In genomic region chr6:138772596-138773176, GRCh38 we compare ENCODE assay signal across 8 cellular contexts. TPM values are rescaled to one million over a fixed set of nuclear protein-coding genes. Genes with fewer than 3 reads are reported as not detected.
DNase-seq lines count a peak whose midpoint lies in the region; ATAC-seq, FAIRE-seq and TF ChIP-seq lines count a peak whose summit lies in the region.

No MANE protein-coding gene starts in this region.

- H4K20me1 ChIP-seq in HepG2 (ENCODE audit: insufficient read depth, low read length) = no peaks in the 10 kb centered on the region

- H3K9ac ChIP-seq in HepG2 (ENCODE audit: insufficient read depth, low read depth, low read length) = peak overlapping the region; percentile 90

- H2AFZ ChIP-seq in HepG2 (ENCODE audit: low read length) = peak overlapping the region; percentile 93

- no peak for TF ChIP-seq POLR2A in HepG2 (IDR thresholded peaks at IDR 0.05; ENCODE audit: insufficient read depth in 1 of 2, low read depth in 2 of 2, low read length in 2 of 2)

- peak; percentile 2 for ATAC-seq in HG03095 (IDR thresholded peaks at IDR 0.05; ENCODE audit: unreplicated experiment)
- peak; percentile 19 for ATAC-seq in HepG2
- no peak for ATAC-seq in HG02852 (IDR thresholded peaks at IDR 0.05; ENCODE audit: unreplicated experiment)

- no peaks in the 10 kb centered on the region for H3K36me3 ChIP-seq in CD8-positive, alpha-beta memory T cell (ENCODE audit: insufficient read depth, low read length)
- H3K36me3 ChIP-seq in HepG2 (replicated peaks in 1 of 2; ENCODE audit: control insufficient read depth in 1 of 2, insufficient read depth in 2 of 2, low read length in 2 of 2) = peaks cover 0 to 6% of the 10 kb centered on the region in 2 experiments; a peak in 1 of 5 replicates
- peaks cover 3% of the 10 kb centered on the region for H3K36me3 ChIP-seq in urinary bladder (ENCODE audit: insufficient read depth)

- FAIRE-seq in HepG2 (lab: Jason Lieb, UNC) = no peak

- WGBS in HepG2 (ENCODE audit: low lambda C conversion rate) = 17% methylated on average over 8 of the region's 8 CpGs
- WGBS in urinary bladder = 16% methylated on average over 8 of the region's 8 CpGs

- H3K4me3 ChIP-seq in CD8-positive, alpha-beta memory T cell (ENCODE audit: low read length) = peak overlapping the region; percentile 99
- H3K4me3 ChIP-seq in HepG2 (replicated peaks in 1 of 3; ENCODE audit: insufficient read depth in 1 of 3, low read depth in 2 of 3, low read length in 3 of 3) (peak overlapping the region; percentile 71 to 97 (median 81)), urinary bladder (ENCODE audit: low read depth, low read length) (peak overlapping the region; percentile 33)

- H3K27me3 Mint-ChIP-seq in CD8-positive, alpha-beta memory T cell = peaks cover 0 to 3% of the 10 kb centered on the region in 2 donors
- H3K27me3 Mint-ChIP-seq in activated naive CD8-positive, alpha-beta T cell = no peaks in the 10 kb centered on the region

- peak overlapping the region; percentile 95 to 100 (median 100) for H3K27ac Mint-ChIP-seq in CD8-positive, alpha-beta memory T cell
- H3K27ac Mint-ChIP-seq in activated naive CD8-positive, alpha-beta T cell = peak overlapping the region; percentile 99

- peaks cover 13% of the 10 kb centered on the region for H3K4me1 ChIP-seq in CD8-positive, alpha-beta memory T cell (ENCODE audit: insufficient read depth, low read length)
- H3K4me1 ChIP-seq in HepG2 (ENCODE audit: insufficient read depth, low read length) = peaks cover 30% of the 10 kb centered on the region
- H3K4me1 ChIP-seq in urinary bladder (ENCODE audit: insufficient read depth) = no peaks in the 10 kb centered on the region

- TF ChIP-seq RAD21 in HepG2 (CRISPR knock-in tag; IDR thresholded peaks at IDR 0.05) = no peak

- no peak for DNase-seq in CD8-positive, alpha-beta memory T cell
- DNase-seq in HepG2 (ENCODE audit: low spot score) (no peak), NCI-H345 treated with DMSO at 0.1 percent for 48 hours (lab: John Stamatoyannopoulos, UW; ENCODE audit: unreplicated experiment) (no peak), NCI-H774 (lab: John Stamatoyannopoulos, UW) (no peak)

- H3K27me3 ChIP-seq in CD8-positive, alpha-beta memory T cell (ENCODE audit: insufficient read depth, low read length, poor library complexity, severe bottlenecking) = no peaks in the 10 kb centered on the region
- H3K27me3 ChIP-seq in HepG2 (ENCODE audit: control insufficient read depth in 1 of 2, insufficient read depth in 2 of 2, low read length in 2 of 2) = no peaks in the 10 kb centered on the region; a peak in 1 of 5 replicates

- POLR2A ChIA-PET in CD8-positive, alpha-beta memory T cell (lab: Charles Lee) = interaction anchor here (0.7 to 1.7 kb wide), 3 partner anchors 15 to 602 kb away, joined by 3 to 10 read pairs (median 4); partner anchors contain the start of gene CITED2
- POLR2A ChIA-PET in HepG2 (lab: Yijun Ruan, JAX) = interaction anchor here (0.9 to 1.5 kb wide), 6 partner anchors 11 to 603 kb away, joined by 3 to 6 read pairs (median 4); no protein-coding TSS in a partner anchor

- no peaks in the 10 kb centered on the region for H3K9me3 Mint-ChIP-seq in CD8-positive, alpha-beta memory T cell
- H3K9me3 Mint-ChIP-seq in activated naive CD8-positive, alpha-beta T cell (ENCODE audit: low read depth) = no peaks in the 10 kb centered on the region

- BruUV-seq in HepG2 (replicated peaks; lab: Mats Ljungman, UMichigan) = no TSS peak

- peak overlapping the region; percentile 95 to 100 (median 99) for H3K4me3 Mint-ChIP-seq in CD8-positive, alpha-beta memory T cell
- H3K4me3 Mint-ChIP-seq in activated naive CD8-positive, alpha-beta T cell = peak overlapping the region; percentile 99

- in situ Hi-C loops in HepG2 (cut with HindIII; ENCODE audit: extremely low pct_ligation_motif_present, low pct_unique_long_range_greater_than_20kb) = no loop called here

- peaks cover 28 to 39% (median 38%) of the 10 kb centered on the region in 3 donors for H3K4me1 Mint-ChIP-seq in CD8-positive, alpha-beta memory T cell
- peaks cover 28% of the 10 kb centered on the region for H3K4me1 Mint-ChIP-seq in activated naive CD8-positive, alpha-beta T cell (ENCODE audit: low read depth)

- no peaks in the 10 kb centered on the region for H3K9me3 ChIP-seq in CD8-positive, alpha-beta memory T cell (ENCODE audit: low read length)
- no peaks in the 10 kb centered on the region for H3K9me3 ChIP-seq in HepG2 (ENCODE audit: low read length)

- intact Hi-C loops in HepG2 (cut with micrococcal nuclease; ENCODE audit: unreplicated experiment) = loop anchor here (1.0 to 5.0 kb wide), 2 partner anchors 216 to 350 kb away; partner anchors contain the start of gene REPS1

- peak overlapping the region; percentile 90 for H3K4me2 ChIP-seq in HepG2 (ENCODE audit: low read depth, low read length)

- H3K79me2 ChIP-seq in HepG2 (ENCODE audit: insufficient read depth, low read length) = peaks cover 3% of the 10 kb centered on the region

- peak overlapping the region; percentile 97 for H3K27ac ChIP-seq in CD8-positive, alpha-beta memory T cell (ENCODE audit: low read depth, low read length)
- H3K27ac ChIP-seq in HepG2 (ENCODE audit: extremely low read length, insufficient read depth, low read length) (peak overlapping the region; percentile 93), urinary bladder (ENCODE audit: low read depth) (no peak overlapping the region)

- H3K36me3 Mint-ChIP-seq in CD8-positive, alpha-beta memory T cell = peaks cover 0 to 25% (median 6%) of the 10 kb centered on the region in 3 donors
- peaks cover 2% of the 10 kb centered on the region for H3K36me3 Mint-ChIP-seq in activated naive CD8-positive, alpha-beta T cell

- no peak for TF ChIP-seq CTCF in HepG2 (CRISPR knock-in tag; IDR thresholded peaks at IDR 0.05)

- CTCF ChIA-PET in CD8-positive, alpha-beta memory T cell (lab: Charles Lee) = interaction anchor here (0.6 kb wide), 1 partner anchor 616 kb away, joined by 3 read pairs; no protein-coding TSS in a partner anchor
- CTCF ChIA-PET in HepG2 (lab: Yijun Ruan, JAX; ENCODE audit: low intra/inter-chr PET ratio, low total read pairs) = no interaction called here

- TF ChIP-seq EP300 in HepG2 (IDR thresholded peaks at IDR 0.05; ENCODE audit: low read depth in 2 of 2, low read length in 2 of 2) = no peak
- TF ChIP-seq EP300 in HepG2 (CRISPR knock-in tag; IDR thresholded peaks at IDR 0.05; ENCODE audit: borderline replicate concordance) = no peak

RNA-seq across cellular contexts. Expression of gene CCDC28A, which starts 0.9 kb away (rescaled TPM):
- 10 to 100 TPM; 15.1 to 16.1 TPM for total RNA-seq in CD8-positive, alpha-beta memory T cell
- polyA plus RNA-seq in CD8-positive, alpha-beta memory T cell = 52.4 TPM
- total RNA-seq in HepG2 (2016; rRNA removed; fragmentation: Illumina TruSeq; extraction: Trizol) = 15.8 and 22.8 TPM in 2 replicates
- 4.7 and 5.9 TPM in 2 replicates for total RNA-seq in HepG2 (2016; cell fraction: cytosol; rRNA removed; fragmentation: Illumina TruSeq; extraction: Trizol; ENCODE audit: low read depth)
- 15.4 and 23.4 TPM in 2 replicates for total RNA-seq in HepG2 (2016; cell fraction: insoluble cytoplasmic fraction; rRNA removed; fragmentation: Illumina TruSeq; extraction: Trizol)
- 11.1 and 13.3 TPM in 2 replicates for total RNA-seq in HepG2 (2016; cell fraction: membrane; rRNA removed; fragmentation: Illumina TruSeq; extraction: Trizol)
- total RNA-seq in HepG2 (2016; cell fraction: nucleus; rRNA removed; fragmentation: Illumina TruSeq; extraction: Trizol) = 9.0 and 9.6 TPM in 2 replicates
- 11.1 and 15.8 TPM in 2 replicates for polyA plus RNA-seq in HepG2 (2011; rRNA removed)
- 6.9 and 10.4 TPM in 2 replicates for polyA plus RNA-seq in HepG2 (2011; cell fraction: cytosol; rRNA removed)
- polyA plus RNA-seq in HepG2 (2011; cell fraction: nucleus; rRNA removed) = 4.9 and 6.7 TPM in 2 replicates
- polyA plus RNA-seq in HepG2 (2012) = 11.8 and 14.7 TPM in 2 replicates
- 5.2 and 6.9 TPM in 2 replicates for polyA plus RNA-seq in HepG2 (2016; cell fraction: cytosol; fragmentation: Illumina TruSeq; extraction: Trizol; ENCODE audit: low read depth)
- 20.8 and 23.9 TPM in 2 replicates for polyA plus RNA-seq in HepG2 (2016; cell fraction: insoluble cytoplasmic fraction; fragmentation: Illumina TruSeq; extraction: Trizol; ENCODE audit: low read depth)
- 9.4 and 9.8 TPM in 2 replicates for polyA plus RNA-seq in HepG2 (2016; cell fraction: membrane; fragmentation: Illumina TruSeq; extraction: Trizol; ENCODE audit: low read depth)
- polyA plus RNA-seq in HepG2 (2016; cell fraction: nucleus; fragmentation: Illumina TruSeq; extraction: Trizol; ENCODE audit: insufficient read depth, low read depth) = 10.5 and 12.2 TPM in 2 replicates
- polyA minus RNA-seq in HepG2 (2011; rRNA and poly(A)+ RNA removed; ENCODE audit: low replicate concordance) = 4.6 and 5.8 TPM in 2 replicates
- 4.8 and 7.3 TPM in 2 replicates for polyA minus RNA-seq in HepG2 (2011; cell fraction: cytosol; rRNA and poly(A)+ RNA removed)
- polyA minus RNA-seq in HepG2 (2011; cell fraction: nucleus; rRNA and poly(A)+ RNA removed) = 8.2 and 9.3 TPM in 2 replicates
- total RNA-seq in urinary bladder = 18.3 TPM
- polyA plus RNA-seq in urinary bladder = 23.3 TPM

RNA-seq across cellular contexts. Expression of gene ECT2L, which starts 23.2 kb away (rescaled TPM):
- total RNA-seq in CD8-positive, alpha-beta memory T cell = not detected
- 0.09 TPM for polyA plus RNA-seq in CD8-positive, alpha-beta memory T cell
- total RNA-seq in HepG2 (2016; rRNA removed; fragmentation: Illumina TruSeq; extraction: Trizol) (not detected in 2 replicates), urinary bladder (0.21 TPM)
- total RNA-seq in HepG2 (2016; cell fraction: cytosol; rRNA removed; fragmentation: Illumina TruSeq; extraction: Trizol; ENCODE audit: low read depth) = 0.10 TPM in 1 of 2 replicates, not detected in the other
- total RNA-seq in HepG2 (2016; cell fraction: insoluble cytoplasmic fraction; rRNA removed; fragmentation: Illumina TruSeq; extraction: Trizol) = not detected in 2 replicates
- total RNA-seq in HepG2 (2016; cell fraction: membrane; rRNA removed; fragmentation: Illumina TruSeq; extraction: Trizol) = not detected in 2 replicates
- not detected in 2 replicates for total RNA-seq in HepG2 (2016; cell fraction: nucleus; rRNA removed; fragmentation: Illumina TruSeq; extraction: Trizol)
- polyA plus RNA-seq in HepG2 (2011; rRNA removed) (0.05 and 0.12 TPM in 2 replicates), urinary bladder (0.05 TPM)
- not detected in 2 replicates for polyA plus RNA-seq in HepG2 (2011; cell fraction: cytosol; rRNA removed)
- 0.10 TPM in 2 replicates for polyA plus RNA-seq in HepG2 (2011; cell fraction: nucleus; rRNA removed)
- polyA plus RNA-seq in HepG2 (2012) = 0.05 and 0.08 TPM in 2 replicates
- not detected in 2 replicates for polyA plus RNA-seq in HepG2 (2016; cell fraction: cytosol; fragmentation: Illumina TruSeq; extraction: Trizol; ENCODE audit: low read depth)
- polyA plus RNA-seq in HepG2 (2016; cell fraction: insoluble cytoplasmic fraction; fragmentation: Illumina TruSeq; extraction: Trizol; ENCODE audit: low read depth) = not detected in 2 replicates
- not detected in 2 replicates for polyA plus RNA-seq in HepG2 (2016; cell fraction: membrane; fragmentation: Illumina TruSeq; extraction: Trizol; ENCODE audit: low read depth)
- polyA plus RNA-seq in HepG2 (2016; cell fraction: nucleus; fragmentation: Illumina TruSeq; extraction: Trizol; ENCODE audit: insufficient read depth, low read depth) = not detected in 2 replicates
- not detected in 2 replicates for polyA minus RNA-seq in HepG2 (2011; rRNA and poly(A)+ RNA removed; ENCODE audit: low replicate concordance)
- polyA minus RNA-seq in HepG2 (2011; cell fraction: cytosol; rRNA and poly(A)+ RNA removed) = not detected in 2 replicates
- polyA minus RNA-seq in HepG2 (2011; cell fraction: nucleus; rRNA and poly(A)+ RNA removed) = 0.26 TPM in 1 of 2 replicates, not detected in the other

Comparison
In these comparisons a context has a peak if more than half of its experiments do, and no peak if none do; other contexts are left out.
1. H3K4me3 ChIP-seq: peak in every context shown above with its lines; median percentile 99 in CD8-positive, alpha-beta memory T cell; 81 in HepG2; 33 in urinary bladder.